Comparison of ENCODE assay signal across 3 cellular contexts in the genomic region with DNA sequence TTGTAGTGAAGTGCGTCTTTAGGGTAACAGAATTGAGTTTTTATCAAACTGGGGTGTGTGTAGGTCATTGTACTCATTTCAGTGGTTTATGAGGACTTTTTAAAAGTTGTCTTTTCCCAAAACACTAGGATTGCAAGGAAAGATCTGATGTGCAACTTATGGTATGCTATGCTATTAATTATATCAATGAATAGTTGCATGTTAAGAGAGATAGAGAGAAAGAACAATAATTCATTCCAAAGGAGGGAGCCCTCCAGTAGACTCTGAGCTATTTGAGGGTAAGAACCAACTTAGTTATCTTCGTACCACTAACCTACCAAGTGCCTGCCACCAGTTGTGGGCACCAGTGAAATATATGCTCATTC.
TF ChIP-seq lines count a peak whose summit lies in the region.

No MANE protein-coding gene starts in this region.

TF ChIP-seq in IMR-90, 13 proteins besides CTCF, POLR2A, EP300 and RAD21:
- TF ChIP-seq CEBPB (IDR thresholded peaks at IDR 0.05; ENCODE audit: low read depth, low read length) (no peak), RCOR1 (IDR thresholded peaks at IDR 0.05; ENCODE audit: insufficient replicate concordance, low read length) (no peak), SMC3 (IDR thresholded peaks at IDR 0.05; ENCODE audit: low read depth, low read length) (no peak), CHD1 (IDR thresholded peaks at IDR 0.05; ENCODE audit: low read depth, low read length) (no peak), MAZ (IDR thresholded peaks at IDR 0.05; ENCODE audit: borderline replicate concordance, low read depth, low read length) (no peak), BHLHE40 (IDR thresholded peaks at IDR 0.05; ENCODE audit: low read depth, low read length) (no peak), NFE2L2 (IDR thresholded peaks at IDR 0.05; ENCODE audit: low read depth, low read length) (no peak), FOS (IDR thresholded peaks at IDR 0.05; ENCODE audit: low read depth, low read length) (no peak), MAFK (IDR thresholded peaks at IDR 0.05; ENCODE audit: low read depth, low read length) (no peak), MXI1 (IDR thresholded peaks at IDR 0.05; ENCODE audit: borderline replicate concordance, low read depth, low read length) (no peak), RFX5 (IDR thresholded peaks at IDR 0.05; ENCODE audit: low read depth, low read length) (no peak)
- TF ChIP-seq, protein P1, sequence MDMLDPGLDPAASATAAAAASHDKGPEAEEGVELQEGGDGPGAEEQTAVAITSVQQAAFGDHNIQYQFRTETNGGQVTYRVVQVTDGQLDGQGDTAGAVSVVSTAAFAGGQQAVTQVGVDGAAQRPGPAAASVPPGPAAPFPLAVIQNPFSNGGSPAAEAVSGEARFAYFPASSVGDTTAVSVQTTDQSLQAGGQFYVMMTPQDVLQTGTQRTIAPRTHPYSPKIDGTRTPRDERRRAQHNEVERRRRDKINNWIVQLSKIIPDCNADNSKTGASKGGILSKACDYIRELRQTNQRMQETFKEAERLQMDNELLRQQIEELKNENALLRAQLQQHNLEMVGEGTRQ (IDR thresholded peaks at IDR 0.05; ENCODE audit: low read depth, low read length) = no peak
- TF ChIP-seq, protein P2, sequence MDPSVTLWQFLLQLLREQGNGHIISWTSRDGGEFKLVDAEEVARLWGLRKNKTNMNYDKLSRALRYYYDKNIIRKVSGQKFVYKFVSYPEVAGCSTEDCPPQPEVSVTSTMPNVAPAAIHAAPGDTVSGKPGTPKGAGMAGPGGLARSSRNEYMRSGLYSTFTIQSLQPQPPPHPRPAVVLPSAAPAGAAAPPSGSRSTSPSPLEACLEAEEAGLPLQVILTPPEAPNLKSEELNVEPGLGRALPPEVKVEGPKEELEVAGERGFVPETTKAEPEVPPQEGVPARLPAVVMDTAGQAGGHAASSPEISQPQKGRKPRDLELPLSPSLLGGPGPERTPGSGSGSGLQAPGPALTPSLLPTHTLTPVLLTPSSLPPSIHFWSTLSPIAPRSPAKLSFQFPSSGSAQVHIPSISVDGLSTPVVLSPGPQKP (IDR thresholded peaks at IDR 0.05; ENCODE audit: borderline replicate concordance, low read depth, low read length) = no peak

TF ChIP-seq in liver, 16 proteins besides CTCF, POLR2A, EP300 and RAD21:
- TF ChIP-seq, protein P3, sequence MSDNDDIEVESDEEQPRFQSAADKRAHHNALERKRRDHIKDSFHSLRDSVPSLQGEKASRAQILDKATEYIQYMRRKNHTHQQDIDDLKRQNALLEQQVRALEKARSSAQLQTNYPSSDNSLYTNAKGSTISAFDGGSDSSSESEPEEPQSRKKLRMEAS (IDR thresholded peaks at IDR 0.05) = no peak
- TF ChIP-seq HNF4G (IDR thresholded peaks at IDR 0.05) (no peak), HNF4A (conservative IDR thresholded peaks at IDR 0.05) (no peak), NR2F2 (IDR thresholded peaks at IDR 0.05) (no peak), YY1 (IDR thresholded peaks at IDR 0.05) (no peak), RXRA (IDR thresholded peaks at IDR 0.05) (no peak), SP1 (IDR thresholded peaks at IDR 0.05) (no peak), JUND (IDR thresholded peaks at IDR 0.05) (no peak), GABPA (IDR thresholded peaks at IDR 0.05 in 1 of 2, conservative IDR thresholded peaks at IDR 0.05 in 1 of 2) (no peak), FOXA2 (IDR thresholded peaks at IDR 0.05) (no peak), FOXA1 (IDR thresholded peaks at IDR 0.05) (no peak), TAF1 (conservative IDR thresholded peaks at IDR 0.05) (no peak)
- TF ChIP-seq, protein P4, sequence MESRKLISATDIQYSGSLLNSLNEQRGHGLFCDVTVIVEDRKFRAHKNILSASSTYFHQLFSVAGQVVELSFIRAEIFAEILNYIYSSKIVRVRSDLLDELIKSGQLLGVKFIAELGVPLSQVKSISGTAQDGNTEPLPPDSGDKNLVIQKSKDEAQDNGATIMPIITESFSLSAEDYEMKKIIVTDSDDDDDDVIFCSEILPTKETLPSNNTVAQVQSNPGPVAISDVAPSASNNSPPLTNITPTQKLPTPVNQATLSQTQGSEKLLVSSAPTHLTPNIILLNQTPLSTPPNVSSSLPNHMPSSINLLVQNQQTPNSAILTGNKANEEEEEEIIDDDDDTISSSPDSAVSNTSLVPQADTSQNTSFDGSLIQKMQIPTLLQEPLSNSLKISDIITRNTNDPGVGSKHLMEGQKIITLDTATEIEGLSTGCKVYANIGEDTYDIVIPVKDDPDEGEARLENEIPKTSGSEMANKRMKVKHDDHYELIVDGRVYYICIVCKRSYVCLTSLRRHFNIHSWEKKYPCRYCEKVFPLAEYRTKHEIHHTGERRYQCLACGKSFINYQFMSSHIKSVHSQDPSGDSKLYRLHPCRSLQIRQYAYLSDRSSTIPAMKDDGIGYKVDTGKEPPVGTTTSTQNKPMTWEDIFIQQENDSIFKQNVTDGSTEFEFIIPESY (IDR thresholded peaks at IDR 0.05) = no peak
- TF ChIP-seq, protein P5, sequence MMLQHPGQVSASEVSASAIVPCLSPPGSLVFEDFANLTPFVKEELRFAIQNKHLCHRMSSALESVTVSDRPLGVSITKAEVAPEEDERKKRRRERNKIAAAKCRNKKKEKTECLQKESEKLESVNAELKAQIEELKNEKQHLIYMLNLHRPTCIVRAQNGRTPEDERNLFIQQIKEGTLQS (IDR thresholded peaks at IDR 0.05) = no peak

TF ChIP-seq in GM12891, 5 proteins besides CTCF, POLR2A, EP300 and RAD21:
- no peak for TF ChIP-seq POLR2AphosphoS5 (IDR thresholded peaks at IDR 0.05; ENCODE audit: low read depth, low read length)
- no peak for TF ChIP-seq TAF1 (IDR thresholded peaks at IDR 0.05; ENCODE audit: low read depth, low read length)
- no peak for TF ChIP-seq POU2F2 (IDR thresholded peaks at IDR 0.05; ENCODE audit: low read depth, low read length)
- no peak for TF ChIP-seq PAX5 (IDR thresholded peaks at IDR 0.05; ENCODE audit: insufficient read depth, low read length, severe bottlenecking)
